8 cellular contexts compared by ENCODE assay signal in the genomic region with DNA sequence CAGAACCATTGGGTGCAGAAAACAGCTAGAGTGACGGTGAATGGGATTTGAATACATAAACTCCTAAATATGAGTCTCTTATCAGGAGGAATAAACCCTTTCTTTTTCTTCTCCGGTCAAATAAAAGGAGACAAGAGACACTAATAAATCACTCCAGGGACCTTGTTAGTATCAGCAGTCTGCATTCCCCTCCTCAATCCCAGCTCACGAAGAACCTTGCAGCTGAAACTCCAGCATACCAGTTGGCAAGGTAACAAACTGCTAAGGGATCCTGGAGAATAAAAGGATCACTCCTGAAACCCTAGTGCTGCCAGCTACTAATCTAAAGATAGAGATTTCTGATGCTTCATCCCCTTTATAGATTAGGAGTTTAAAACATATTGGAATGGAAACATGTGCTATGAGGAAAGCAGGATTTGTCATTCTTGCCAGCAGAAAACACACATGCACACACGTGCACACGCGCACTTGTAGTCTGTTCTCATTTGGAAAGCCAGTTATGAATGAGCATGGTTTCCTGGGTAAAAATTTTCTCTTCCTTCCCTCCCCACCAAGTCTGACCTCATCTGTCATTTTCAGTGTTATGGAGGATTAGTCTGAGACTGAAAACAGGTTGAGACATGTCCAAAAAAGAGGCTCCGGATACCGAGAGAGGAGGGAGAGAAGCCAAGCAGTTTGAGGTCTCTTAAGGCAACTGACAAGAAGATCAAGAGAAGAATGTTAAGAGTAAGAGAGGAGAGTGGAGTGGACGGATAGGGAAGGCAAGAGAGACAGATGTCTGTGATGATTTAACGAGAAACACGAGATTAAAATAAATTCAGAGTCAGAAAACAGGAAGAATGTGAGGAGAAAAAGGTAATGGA. TPM values are rescaled to one million over a fixed set of nuclear protein-coding genes. Genes with fewer than 3 reads are reported as not detected.
DNase-seq lines count a peak whose midpoint lies in the region; ATAC-seq and TF ChIP-seq lines count a peak whose summit lies in the region.

No MANE protein-coding gene starts in this region.

- no peak overlapping the region for H2BK15ac ChIP-seq in neuronal stem cell (ENCODE audit: low read length)

- H3K36me3 Mint-ChIP-seq in activated CD4-positive, alpha-beta T cell treated with anti-CD3 and anti-CD28 coated beads for 36 hours (ENCODE audit: low read depth), result peaks cover 13% of the 10 kb centered on the region
- peaks cover 2 to 9% of the 10 kb centered on the region in 2 donors for H3K36me3 Mint-ChIP-seq in activated naive CD4-positive, alpha-beta T cell treated with anti-CD3 and anti-CD28 coated beads, Interleukin-2, amount 50 U/mL, for 72 hours
- H3K36me3 Mint-ChIP-seq in nephron progenitor cell (ENCODE audit: low read depth), result no peaks in the 10 kb centered on the region

- H4K20me1 ChIP-seq in HCT116 (ENCODE audit: insufficient read depth), result no peaks in the 10 kb centered on the region

- peaks cover 77% of the 10 kb centered on the region for H3K4me1 Mint-ChIP-seq in activated CD4-positive, alpha-beta T cell treated with anti-CD3 and anti-CD28 coated beads for 36 hours
- H3K4me1 Mint-ChIP-seq in nephron progenitor cell, result peaks cover 100% of the 10 kb centered on the region

- BruUV-seq in HCT116 (replicated peaks; lab: Mats Ljungman, UMichigan), result no TSS peak

- ATAC-seq in activated CD4-positive, alpha-beta T cell treated with anti-CD3 and anti-CD28 coated beads for 36 hours, result peak; percentile 87
- no peak for ATAC-seq in HCT116
- peak; percentile 80 to 89 for ATAC-seq in activated naive CD4-positive, alpha-beta T cell treated with anti-CD3 and anti-CD28 coated beads, Interleukin-2, amount 50 U/mL, for 72 hours

- no peak overlapping the region for H3K4ac ChIP-seq in neuronal stem cell (ENCODE audit: low read length)

- no peak overlapping the region for H4K91ac ChIP-seq in neuronal stem cell (ENCODE audit: low read depth, low read length, poor library complexity)

- H3K79me2 ChIP-seq in HCT116 (ENCODE audit: insufficient read depth, low read length), result no peaks in the 10 kb centered on the region

- intact Hi-C loops in activated CD4-positive, alpha-beta T cell treated with anti-CD3 and anti-CD28 coated beads for 36 hours (cut with DNase I, micrococcal nuclease), result loop anchor here (1.0 to 10.0 kb wide), 9 partner anchors 9 to 1215 kb away; a partner anchor contains a TSS
- intact Hi-C loops in HCT116 (cut with micrococcal nuclease), result no loop called here

- H3K4me2 ChIP-seq in HCT116 (ENCODE audit: low read length) (peak overlapping the region; percentile 92), neuronal stem cell (ENCODE audit: insufficient read depth, low read length, poor library complexity, severe bottlenecking) (no peak overlapping the region)

- H3K9me3 ChIP-seq in HCT116 (ENCODE audit: control insufficient read depth in 1 of 2, insufficient read depth in 1 of 2, low read depth in 1 of 2, low read length in 2 of 2) (no peaks in the 10 kb centered on the region), neuronal stem cell (replicated peaks in 1 of 2; ENCODE audit: control insufficient read depth in 2 of 2, insufficient read depth in 1 of 2, low read depth in 1 of 2, low read length in 2 of 2) (no peaks in the 10 kb centered on the region)

- no CpG with 5 or more reads among the region's 11 CpGs for WGBS in neuronal stem cell (ENCODE audit: extremely low coverage in 2 of 2, insufficient read length in 2 of 2, insufficient replicate concordance in 1 of 2), 2 donors

- TF ChIP-seq CTCF in HCT116 (IDR thresholded peaks at IDR 0.05 in 2 of 3, conservative IDR thresholded peaks at IDR 0.05 in 1 of 3; ENCODE audit: borderline replicate concordance in 1 of 3, insufficient read depth in 1 of 3, low read depth in 2 of 3, low read length in 2 of 3) (no peak), nephron progenitor cell (IDR thresholded peaks at IDR 0.05) (no peak)

- no peak overlapping the region for H2BK5ac ChIP-seq in neuronal stem cell (ENCODE audit: low read length)

- H3K9ac ChIP-seq in HCT116 (ENCODE audit: low read length), result peak overlapping the region; percentile 14; the same call in 1 of the 2 replicates
- no peak overlapping the region for H3K9ac ChIP-seq in neuronal stem cell (ENCODE audit: low read depth, low read length, poor library complexity)

- no peak overlapping the region for H3K14ac ChIP-seq in neuronal stem cell (ENCODE audit: low read length)

- no peak overlapping the region for H3K23ac ChIP-seq in neuronal stem cell (ENCODE audit: low read depth, low read length, poor library complexity)

- H3K18ac ChIP-seq in neuronal stem cell (ENCODE audit: low read length), result no peak overlapping the region

- no peaks in the 10 kb centered on the region for H3K79me1 ChIP-seq in neuronal stem cell (ENCODE audit: low read depth, low read length)

- peak overlapping the region; percentile 56 for H3K4me3 Mint-ChIP-seq in activated CD4-positive, alpha-beta T cell treated with anti-CD3 and anti-CD28 coated beads for 36 hours
- H3K4me3 Mint-ChIP-seq in nephron progenitor cell, result peak overlapping the region; percentile 46

- TF ChIP-seq RAD21 in HCT116 (IDR thresholded peaks at IDR 0.05; ENCODE audit: low read depth), result no peak

- TF ChIP-seq POLR2A in HCT116 (IDR thresholded peaks at IDR 0.05; ENCODE audit: borderline replicate concordance, extremely low read depth, insufficient read depth, insufficient read length), result no peak

- no peak overlapping the region for H2AFZ ChIP-seq in HCT116 (ENCODE audit: low read depth, low read length, poor library complexity, severe bottlenecking)
- no peak overlapping the region for H2AFZ ChIP-seq in neuronal stem cell (ENCODE audit: low read length)

- no peak overlapping the region for H2AK5ac ChIP-seq in neuronal stem cell (ENCODE audit: low read depth, low read length)

- no peak overlapping the region for H3K4me3 ChIP-seq in HCT116 (replicated peaks in 1 of 2; ENCODE audit: low read depth in 1 of 2, low read length in 2 of 2)
- no peak overlapping the region for H3K4me3 ChIP-seq in neuronal stem cell (ENCODE audit: low read length in 2 of 2)

- H2BK120ac ChIP-seq in neuronal stem cell (ENCODE audit: low read depth, low read length), result no peak overlapping the region

- peak overlapping the region; percentile 94 for H3K27ac Mint-ChIP-seq in activated CD4-positive, alpha-beta T cell treated with anti-CD3 and anti-CD28 coated beads for 36 hours
- peak overlapping the region; percentile 95 to 99 for H3K27ac Mint-ChIP-seq in activated naive CD4-positive, alpha-beta T cell treated with anti-CD3 and anti-CD28 coated beads, Interleukin-2, amount 50 U/mL, for 72 hours
- peak overlapping the region; percentile 47 for H3K27ac Mint-ChIP-seq in nephron progenitor cell

- no peak overlapping the region for H2BK12ac ChIP-seq in neuronal stem cell (ENCODE audit: low read length)

- POLR2A ChIA-PET in activated CD4-positive, alpha-beta T cell treated with anti-CD3 and anti-CD28 coated beads for 36 hours (lab: Charles Lee), result interaction anchor here (0.5 to 4.3 kb wide), 4 partner anchors 9 to 77 kb away, joined by 3 to 33 read pairs (median 10); no protein-coding TSS in a partner anchor
- POLR2A ChIA-PET in HCT116 (lab: Charles Lee), result interaction anchor here (0.8 to 1.6 kb wide), 4 partner anchors 10 to 36 kb away, joined by 3 to 10 read pairs (median 4); a partner anchor contains a TSS

- H3K27me3 Mint-ChIP-seq in activated CD4-positive, alpha-beta T cell treated with anti-CD3 and anti-CD28 coated beads for 36 hours, result no peaks in the 10 kb centered on the region
- H3K27me3 Mint-ChIP-seq in nephron progenitor cell (ENCODE audit: low read depth, poor library complexity), result peaks cover 2% of the 10 kb centered on the region

- H3K4me1 ChIP-seq in HCT116 (ENCODE audit: control insufficient read depth in 1 of 2, insufficient read depth in 2 of 2, low read length in 2 of 2), result peaks cover 56% of the 10 kb centered on the region in 2 experiments
- peaks cover 44 to 58% of the 10 kb centered on the region in 2 donors for H3K4me1 ChIP-seq in neuronal stem cell (ENCODE audit: control insufficient read depth in 2 of 2, insufficient read depth in 1 of 2, low read depth in 1 of 2, low read length in 2 of 2)

- H3K27me3 ChIP-seq in HCT116 (ENCODE audit: insufficient read depth, low read length), result no peaks in the 10 kb centered on the region
- H3K27me3 ChIP-seq in neuronal stem cell (ENCODE audit: control insufficient read depth in 3 of 3, insufficient read depth in 3 of 3, low read depth in 1 of 3, low read length in 3 of 3), result no peaks in the 10 kb centered on the region

- no peaks in the 10 kb centered on the region for H3K9me2 ChIP-seq in HCT116 (ENCODE audit: insufficient read depth)

- CTCF ChIA-PET in activated CD4-positive, alpha-beta T cell treated with anti-CD3 and anti-CD28 coated beads for 36 hours (lab: Charles Lee), result interaction anchor here (0.7 to 14.2 kb wide), 7 partner anchors 8 to 62 kb away, joined by 3 to 156 read pairs (median 4); a partner anchor contains a TSS
- CTCF ChIA-PET in HCT116 (lab: Charles Lee), result interaction anchor here (1.3 kb wide), 1 partner anchor 36 kb away, joined by 3 read pairs; no protein-coding TSS in a partner anchor

- no peaks in the 10 kb centered on the region for H3K9me3 Mint-ChIP-seq in activated CD4-positive, alpha-beta T cell treated with anti-CD3 and anti-CD28 coated beads for 36 hours (ENCODE audit: low read depth)
- H3K9me3 Mint-ChIP-seq in activated naive CD4-positive, alpha-beta T cell treated with anti-CD3 and anti-CD28 coated beads, Interleukin-2, amount 50 U/mL, for 72 hours, result no peaks in the 10 kb centered on the region
- H3K9me3 Mint-ChIP-seq in nephron progenitor cell, result no peaks in the 10 kb centered on the region

- H3K27ac ChIP-seq in HCT116 (ENCODE audit: low read depth, low read length) (no peak overlapping the region), neuronal stem cell (replicated peaks; ENCODE audit: low read length) (no peak overlapping the region)

- H3K36me3 ChIP-seq in HCT116 (ENCODE audit: control insufficient read depth in 1 of 2, insufficient read depth in 2 of 2, low read length in 2 of 2) (no peaks in the 10 kb centered on the region), neuronal stem cell (replicated peaks in 1 of 2; ENCODE audit: control insufficient read depth in 2 of 2, insufficient read depth in 2 of 2, low read length in 2 of 2) (no peaks in the 10 kb centered on the region)

- H4K8ac ChIP-seq in neuronal stem cell (ENCODE audit: low read depth, low read length), result no peak overlapping the region

- peak; percentile 73 for DNase-seq in activated CD4-positive, alpha-beta T cell treated with anti-CD3 and anti-CD28 coated beads for 36 hours
- DNase-seq in activated CD4-positive, alpha-beta T cell treated with anti-CD3 and anti-CD28 coated beads for 4 hours, result no peak
- DNase-seq in HCT116 (ENCODE audit: low read depth, low spot score), result no peak
- DNase-seq in NCI-H187 treated with DMSO at 0.1 percent for 48 hours (lab: John Stamatoyannopoulos, UW), result peak; percentile 75
- DNase-seq in activated naive CD4-positive, alpha-beta T cell treated with anti-CD3 and anti-CD28 coated beads, Interleukin-2, amount 50 U/mL, for 72 hours (ENCODE audit: low spot score in 2 of 2), result peak; percentile 46 to 75
- DNase-seq in nephron progenitor cell, result no peak
- no peak for DNase-seq in occipital lobe (lab: John Stamatoyannopoulos, UW)
- no peak for DNase-seq in neuronal stem cell (ENCODE audit: low spot score)

- RAD21 ChIA-PET in HCT116 (lab: Charles Lee; ENCODE audit: low non-redundant PET in 1 of 2, low total read pairs in 2 of 2, uncharacterized antibody in 2 of 2, unreplicated experiment in 2 of 2), result no interaction called here

RNA-seq across cellular contexts. Expression of a gene that starts 10.9 kb away (rescaled TPM):
- 10 to 100 TPM; 16.3 to 24.3 TPM for total RNA-seq in activated CD4-positive, alpha-beta T cell treated with anti-CD3 and anti-CD28 coated beads for 36 hours
- total RNA-seq in HCT116 (2021; ENCODE audit: unreplicated experiment) (30.5 TPM), occipital lobe (29.0 TPM)
- polyA plus RNA-seq in HCT116 (2012), result 19.3 and 20.5 TPM in 2 replicates
- 10 to 100 TPM; 20.3 to 68.4 TPM for total RNA-seq in activated naive CD4-positive, alpha-beta T cell treated with anti-CD3 and anti-CD28 coated beads, Interleukin-2, amount 50 U/mL, for 72 hours
- polyA plus RNA-seq in neuronal stem cell (2013, experiment 1 of 2), result 11.5 TPM
- 11.4 TPM for polyA plus RNA-seq in neuronal stem cell (2013, experiment 2 of 2)

Comparison
In these comparisons a context has a peak if more than half of its experiments do, and no peak if none do; other contexts are left out.
1. DNase-seq: peak in activated CD4-positive, alpha-beta T cell treated with anti-CD3 and anti-CD28 coated beads for 36 hours (single experiment), NCI-H187 treated with DMSO at 0.1 percent for 48 hours (single experiment) and activated naive CD4-positive, alpha-beta T cell treated with anti-CD3 and anti-CD28 coated beads, Interleukin-2, amount 50 U/mL, for 72 hours (2 of 2); none in activated CD4-positive, alpha-beta T cell treated with anti-CD3 and anti-CD28 coated beads for 4 hours (0 of 2), HCT116 (single experiment), nephron progenitor cell (single experiment), occipital lobe (single experiment) and neuronal stem cell (single experiment).
2. H3K27ac Mint-ChIP-seq: peak in every context shown above with its lines; median percentile 97 in activated naive CD4-positive, alpha-beta T cell treated with anti-CD3 and anti-CD28 coated beads, Interleukin-2, amount 50 U/mL, for 72 hours; 94 in activated CD4-positive, alpha-beta T cell treated with anti-CD3 and anti-CD28 coated beads for 36 hours; 47 in nephron progenitor cell.